Comparison of ENCODE assay signal across 1 cellular context in the genomic region with DNA sequence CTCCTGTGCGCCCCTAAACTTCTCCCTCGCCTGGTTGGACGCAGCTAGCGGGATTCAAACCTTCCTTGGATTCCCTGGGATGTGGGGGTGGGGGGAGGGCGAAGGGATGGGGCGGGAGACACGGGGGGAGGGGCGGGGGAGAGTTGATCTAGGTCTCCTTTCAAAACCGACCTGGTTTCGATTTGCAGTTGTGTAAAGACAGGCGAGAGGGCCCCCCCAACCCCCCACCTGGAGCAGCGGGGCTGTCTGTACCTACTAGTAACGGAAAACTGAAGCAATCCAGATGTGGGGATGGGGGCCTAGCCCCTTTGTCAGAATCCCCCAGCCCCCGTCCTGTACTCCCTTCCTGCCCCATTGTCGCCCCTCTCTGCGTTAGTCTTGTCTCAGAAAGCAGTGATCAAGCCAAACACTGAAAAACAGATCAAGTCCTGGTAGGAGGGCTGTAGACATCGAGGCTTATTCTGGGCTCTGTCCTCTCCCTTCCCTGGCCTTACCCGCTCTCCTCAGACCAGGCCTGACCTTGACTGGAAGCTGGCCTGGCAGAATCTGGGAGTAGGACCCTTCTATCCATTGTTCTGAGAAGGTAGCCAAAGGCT.
TF ChIP-seq lines count a peak whose summit lies in the region.

No MANE protein-coding gene starts in this region.

TF ChIP-seq in SK-N-SH, 30 proteins besides CTCF, POLR2A, EP300 and RAD21:
- TF ChIP-seq, protein P1, sequence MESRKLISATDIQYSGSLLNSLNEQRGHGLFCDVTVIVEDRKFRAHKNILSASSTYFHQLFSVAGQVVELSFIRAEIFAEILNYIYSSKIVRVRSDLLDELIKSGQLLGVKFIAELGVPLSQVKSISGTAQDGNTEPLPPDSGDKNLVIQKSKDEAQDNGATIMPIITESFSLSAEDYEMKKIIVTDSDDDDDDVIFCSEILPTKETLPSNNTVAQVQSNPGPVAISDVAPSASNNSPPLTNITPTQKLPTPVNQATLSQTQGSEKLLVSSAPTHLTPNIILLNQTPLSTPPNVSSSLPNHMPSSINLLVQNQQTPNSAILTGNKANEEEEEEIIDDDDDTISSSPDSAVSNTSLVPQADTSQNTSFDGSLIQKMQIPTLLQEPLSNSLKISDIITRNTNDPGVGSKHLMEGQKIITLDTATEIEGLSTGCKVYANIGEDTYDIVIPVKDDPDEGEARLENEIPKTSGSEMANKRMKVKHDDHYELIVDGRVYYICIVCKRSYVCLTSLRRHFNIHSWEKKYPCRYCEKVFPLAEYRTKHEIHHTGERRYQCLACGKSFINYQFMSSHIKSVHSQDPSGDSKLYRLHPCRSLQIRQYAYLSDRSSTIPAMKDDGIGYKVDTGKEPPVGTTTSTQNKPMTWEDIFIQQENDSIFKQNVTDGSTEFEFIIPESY (IDR thresholded peaks at IDR 0.05; ENCODE audit: borderline replicate concordance, low read depth), result no peak
- no peak for TF ChIP-seq SIN3A (IDR thresholded peaks at IDR 0.05; ENCODE audit: borderline replicate concordance, low read depth, low read length)
- no peak for TF ChIP-seq TCF12 (IDR thresholded peaks at IDR 0.05)
- TF ChIP-seq TEAD4 (IDR thresholded peaks at IDR 0.05; ENCODE audit: borderline replicate concordance, insufficient read depth), result no peak
